In genomic region chr11:47863189-47863892, GRCh38 we compare ENCODE assay signal across 8 cellular contexts. TPM values are rescaled to one million over a fixed set of nuclear protein-coding genes. Genes with fewer than 3 reads are reported as not detected.
DNase-seq lines count a peak whose midpoint lies in the region; ATAC-seq and TF ChIP-seq lines count a peak whose summit lies in the region.

No MANE protein-coding gene starts in this region.

- peaks cover 9% of the 10 kb centered on the region for H3K9me3 ChIP-seq in BLaER1
- H3K9me3 ChIP-seq in Karpas-422 (ENCODE audit: low read length): no peaks in the 10 kb centered on the region
- no peaks in the 10 kb centered on the region for H3K9me3 ChIP-seq in colonic mucosa

- DNase-seq in Karpas-422 (peak; percentile 72), colonic mucosa (no peak), activated gamma-delta T cell (lab: John Stamatoyannopoulos, UW) (no peak)
- DNase-seq in stimulated activated naive CD8-positive, alpha-beta T cell treated with anti-CD3 and anti-CD28 coated beads, Interleukin-15, amount 100 ng/mL, for 72 hours: no peak
- DNase-seq in stimulated activated CD4-positive, alpha-beta T cell treated with anti-CD3 and anti-CD28 coated beads, Interleukin-4, amount 100 ng/mL, for 4 hours: no peak
- DNase-seq in activated CD4-positive, alpha-beta T cell treated with anti-CD3 and anti-CD28 coated beads for 48 hours: no peak

- H3K9me2 ChIP-seq in Karpas-422 (replicated peaks; ENCODE audit: insufficient read depth, low read length): no peaks in the 10 kb centered on the region

- H3K27ac ChIP-seq in BLaER1: peak overlapping the region; percentile 32; the same call in 1 of the 2 replicates
- H3K27ac ChIP-seq in Karpas-422 (ENCODE audit: low read length): peak overlapping the region; percentile 76
- H3K27ac ChIP-seq in colonic mucosa: peak overlapping the region; percentile 11

- H3K27ac Mint-ChIP-seq in stimulated activated naive CD8-positive, alpha-beta T cell treated with anti-CD3 and anti-CD28 coated beads, Interleukin-15, amount 100 ng/mL, for 72 hours: peak overlapping the region in 1 of 2 donors; percentile 4

- no peak overlapping the region for H2AFZ ChIP-seq in Karpas-422 (ENCODE audit: low read length)

- H3K4me3 Mint-ChIP-seq in stimulated activated naive CD8-positive, alpha-beta T cell treated with anti-CD3 and anti-CD28 coated beads, Interleukin-15, amount 100 ng/mL, for 72 hours: no peak overlapping the region

- no peaks in the 10 kb centered on the region for H3K79me2 ChIP-seq in Karpas-422 (ENCODE audit: low read length)

- H3K27me3 Mint-ChIP-seq in stimulated activated naive CD8-positive, alpha-beta T cell treated with anti-CD3 and anti-CD28 coated beads, Interleukin-15, amount 100 ng/mL, for 72 hours: no peaks in the 10 kb centered on the region

- H3K36me3 ChIP-seq in BLaER1: no peaks in the 10 kb centered on the region
- no peaks in the 10 kb centered on the region for H3K36me3 ChIP-seq in Karpas-422 (ENCODE audit: insufficient read depth, low read length)
- no peaks in the 10 kb centered on the region for H3K36me3 ChIP-seq in colonic mucosa

- intact Hi-C loops in colonic mucosa (cut with DNase I): no loop called here

- H3K4me3 ChIP-seq in BLaER1 (no peak overlapping the region), Karpas-422 (ENCODE audit: low read length) (no peak overlapping the region), colonic mucosa (no peak overlapping the region)

- H3K4me1 Mint-ChIP-seq in stimulated activated naive CD8-positive, alpha-beta T cell treated with anti-CD3 and anti-CD28 coated beads, Interleukin-15, amount 100 ng/mL, for 72 hours: peaks cover 26% of the 10 kb centered on the region

- H3K4me2 ChIP-seq in BLaER1: peak overlapping the region; percentile 76
- H3K4me2 ChIP-seq in Karpas-422 (ENCODE audit: low read depth, low read length, poor library complexity, severe bottlenecking): peak overlapping the region; percentile 72

- H3K4me1 ChIP-seq in BLaER1 (peaks cover 65% of the 10 kb centered on the region), Karpas-422 (ENCODE audit: low read length) (peaks cover 56% of the 10 kb centered on the region), colonic mucosa (no peaks in the 10 kb centered on the region)

- H3K9me3 Mint-ChIP-seq in stimulated activated naive CD8-positive, alpha-beta T cell treated with anti-CD3 and anti-CD28 coated beads, Interleukin-15, amount 100 ng/mL, for 72 hours: no peaks in the 10 kb centered on the region

- H3K27me3 ChIP-seq in BLaER1: no peaks in the 10 kb centered on the region
- no peaks in the 10 kb centered on the region for H3K27me3 ChIP-seq in Karpas-422 (ENCODE audit: low read length)
- no peaks in the 10 kb centered on the region for H3K27me3 ChIP-seq in colonic mucosa

- ATAC-seq in GM19467 (IDR thresholded peaks at IDR 0.05; ENCODE audit: unreplicated experiment): peak; percentile 46
- peak; percentile 66 for ATAC-seq in stimulated activated naive CD8-positive, alpha-beta T cell treated with anti-CD3 and anti-CD28 coated beads, Interleukin-15, amount 100 ng/mL, for 72 hours

- TF ChIP-seq CTCF in colonic mucosa (IDR thresholded peaks at IDR 0.05): no peak

- no peak overlapping the region for H3K9ac ChIP-seq in BLaER1
- H3K9ac ChIP-seq in Karpas-422 (ENCODE audit: low read length): no peak overlapping the region
- no peak overlapping the region for H3K9ac ChIP-seq in colonic mucosa (ENCODE audit: low read depth in 2 of 2, low read length in 2 of 2)

- H4K20me1 ChIP-seq in BLaER1 (no peaks in the 10 kb centered on the region), Karpas-422 (ENCODE audit: insufficient read depth, low read depth, low read length) (no peaks in the 10 kb centered on the region)

RNA-seq across cellular contexts. Expression of gene NUP160, which starts 15.2 kb away (rescaled TPM):
- 37.7 and 65.0 TPM in 2 replicates for total RNA-seq in Karpas-422 (2014; rRNA removed; shearing (Covaris generic); ENCODE audit: low replicate concordance)
- total RNA-seq in colonic mucosa: 10 to 100 TPM; 22.7 to 35.4 TPM

Comparison
In these comparisons a context has a peak if more than half of its experiments do, and no peak if none do; other contexts are left out.
1. H3K27ac ChIP-seq: peak in every context shown above with its lines; median percentile 76 in Karpas-422; 32 in BLaER1; 11 in colonic mucosa.